Comparison of ENCODE assay signal across 27 cellular contexts in genomic region chr11:32555091-32555490, GRCh38.
"Had no signal": no experiment of that assay in that cellular context is flagged by ENCODE, and none has a peak within 500 bp of the region (broad histone marks: within the 10 kb centered on the region; RNA-seq: fewer than 3 reads in every experiment).

No MANE protein-coding gene starts in this region.

- H3K27me3 ChIP-seq: colonic mucosa had no signal

- H3K4me3 ChIP-seq: colonic mucosa, esophagus squamous epithelium had no signal

- H3K9me3 ChIP-seq: colonic mucosa, esophagus squamous epithelium had no signal

- H3K27ac ChIP-seq: colonic mucosa, epithelial cell of prostate, esophagus squamous epithelium, WERI-Rb-1 had no signal

- H3K36me3 ChIP-seq: colonic mucosa, esophagus squamous epithelium, WERI-Rb-1 had no signal

- H3K4me1 ChIP-seq: colonic mucosa, esophagus squamous epithelium had no signal

- ATAC-seq: activated CD4-positive, CD25-positive, alpha-beta regulatory T cell treated with anti-CD3 and anti-CD28 coated beads, Interleukin-2, amount 50 U/mL, for 24 hours; activated CD8-positive, alpha-beta T cell treated with anti-CD3 and anti-CD28 coated beads for 36 hours; activated T-cell treated with anti-CD3 and anti-CD28 coated beads, Interleukin-2, amount 50 U/mL, for 4 hours; activated T-helper 17 cell treated with anti-CD3 and anti-CD28 coated beads, Interleukin-2, amount 50 U/mL, for 72 hours; T-helper 17 cell had no signal

- DNase-seq: activated B cell treated with CpG ODN at 0.5 μM for 24 hours; activated CD4-positive, alpha-beta T cell treated with anti-CD3 and anti-CD28 coated beads for 48 hours; activated CD4-positive, alpha-beta T cell treated with anti-CD3 and anti-CD28 coated beads, Interleukin-2, amount 50 U/mL, for 1 hour; activated CD4-positive, alpha-beta T cell treated with anti-CD3 and anti-CD28 coated beads, Interleukin-2, amount 50 U/mL, for 48 hours; activated CD8-positive, alpha-beta memory T cell treated with anti-CD3 and anti-CD28 coated beads for 24 hours; activated CD8-positive, alpha-beta T cell treated with anti-CD3 and anti-CD28 coated beads for 36 hours; activated effector memory CD4-positive, alpha-beta T cell treated with Interleukin-2 at 50 U/mL for 16 hours; activated gamma-delta T cell treated with Interleukin-2 at 50 U/mL for 16 hours; activated naive CD4-positive, alpha-beta T cell treated with anti-CD3 and anti-CD28 coated beads, Interleukin-2, amount 50 U/mL, for 16 hours; activated naive CD4-positive, alpha-beta T cell treated with Interleukin-2 at 50 U/mL for 16 hours; activated T-cell treated with anti-CD3 and anti-CD28 coated beads, Interleukin-2, amount 50 U/mL, for 4 hours; amniotic stem cell; anterior cingulate cortex; central memory CD4-positive, alpha-beta T cell; cerebellar nuclear complex; colonic mucosa; effector CD8-positive, alpha-beta T cell; esophagus squamous epithelium; foreskin melanocyte; head of caudate nucleus; T-helper 1 cell; T-helper 17 cell; T1000; WERI-Rb-1 had no signal
